1 cellular context compared by ENCODE assay signal in the genomic region with DNA sequence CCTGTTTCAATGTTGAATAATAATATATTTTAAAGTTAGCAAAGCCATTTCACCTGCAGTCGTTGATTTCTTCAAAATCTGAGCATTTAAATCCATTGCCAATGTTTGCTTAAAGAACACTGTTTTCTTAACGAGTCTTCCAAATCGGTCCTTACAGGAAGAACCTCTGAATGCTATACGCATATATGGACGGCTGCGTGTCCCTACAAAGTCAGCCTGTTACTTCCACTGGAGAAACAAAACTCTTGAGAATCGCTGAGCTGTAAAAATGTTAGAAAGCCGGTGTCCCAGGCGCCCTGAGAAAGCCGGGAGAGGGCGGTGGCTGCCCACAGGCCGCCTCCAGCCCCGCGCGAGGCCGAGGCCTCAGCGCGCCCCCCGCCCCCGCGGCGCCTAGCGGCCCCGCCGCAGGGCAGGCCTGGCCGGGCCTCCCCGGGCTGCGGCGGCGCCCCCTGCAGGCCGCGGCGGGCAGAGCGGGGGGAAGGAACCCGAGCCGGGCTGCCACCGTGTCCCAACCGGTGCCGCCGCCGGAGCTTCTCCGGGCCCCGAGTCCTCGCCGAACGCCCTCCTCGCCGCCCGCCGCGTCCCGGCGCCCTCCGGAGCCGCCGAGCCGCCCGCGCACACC.
TF ChIP-seq lines count a peak whose summit lies in the region.

A gene with protein sequence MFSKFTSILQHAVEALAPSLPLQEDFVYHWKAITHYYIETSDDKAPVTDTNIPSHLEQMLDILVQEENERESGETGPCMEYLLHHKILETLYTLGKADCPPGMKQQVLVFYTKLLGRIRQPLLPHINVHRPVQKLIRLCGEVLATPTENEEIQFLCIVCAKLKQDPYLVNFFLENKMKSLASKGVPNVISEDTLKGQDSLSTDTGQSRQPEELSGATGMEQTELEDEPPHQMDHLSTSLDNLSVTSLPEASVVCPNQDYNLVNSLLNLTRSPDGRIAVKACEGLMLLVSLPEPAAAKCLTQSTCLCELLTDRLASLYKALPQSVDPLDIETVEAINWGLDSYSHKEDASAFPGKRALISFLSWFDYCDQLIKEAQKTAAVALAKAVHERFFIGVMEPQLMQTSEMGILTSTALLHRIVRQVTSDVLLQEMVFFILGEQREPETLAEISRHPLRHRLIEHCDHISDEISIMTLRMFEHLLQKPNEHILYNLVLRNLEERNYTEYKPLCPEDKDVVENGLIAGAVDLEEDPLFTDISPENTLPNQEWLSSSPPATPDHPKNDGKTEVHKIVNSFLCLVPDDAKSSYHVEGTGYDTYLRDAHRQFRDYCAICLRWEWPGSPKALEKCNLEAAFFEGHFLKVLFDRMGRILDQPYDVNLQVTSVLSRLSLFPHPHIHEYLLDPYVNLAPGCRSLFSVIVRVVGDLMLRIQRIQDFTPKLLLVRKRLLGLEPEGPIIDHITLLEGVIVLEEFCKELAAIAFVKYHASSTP (plus strand): TSS at position 488 of the 622 bp plus-strand sequence. CDS start 299 bp downstream, outside the sequence.

TF ChIP-seq in HepG2, 621 proteins besides CTCF, POLR2A, EP300 and RAD21 (continued from another document and continues in another):
- TF ChIP-seq ZBTB40 (IDR thresholded peaks at IDR 0.05) (no peak), ZBTB40 (CRISPR knock-in tag; IDR thresholded peaks at IDR 0.05) (no peak), ATF7-NPFF (CRISPR knock-in tag; IDR thresholded peaks at IDR 0.05; ENCODE audit: low read depth) (no peak), XBP1 (CRISPR knock-in tag; IDR thresholded peaks at IDR 0.05) (no peak), ZFY (CRISPR knock-in tag; IDR thresholded peaks at IDR 0.05) (no peak), ZBTB3 (CRISPR knock-in tag; IDR thresholded peaks at IDR 0.05; ENCODE audit: borderline replicate concordance, low read depth) (no peak), ZNF776 (CRISPR knock-in tag; IDR thresholded peaks at IDR 0.05) (peak; percentile 27; the same call in 1 of the 2 replicates), THAP8 (CRISPR knock-in tag; IDR thresholded peaks at IDR 0.05; ENCODE audit: borderline replicate concordance) (no peak), HMG20A (CRISPR knock-in tag; IDR thresholded peaks at IDR 0.05; ENCODE audit: borderline replicate concordance) (no peak), MYC (CRISPR knock-in tag; IDR thresholded peaks at IDR 0.05; ENCODE audit: borderline replicate concordance) (no peak), MZF1 (CRISPR knock-in tag; IDR thresholded peaks at IDR 0.05; ENCODE audit: borderline replicate concordance) (no peak), HNF1A (IDR thresholded peaks at IDR 0.05; ENCODE audit: low read depth) (no peak), HNF1A (CRISPR knock-in tag; IDR thresholded peaks at IDR 0.05; ENCODE audit: borderline replicate concordance) (no peak), DMAP1 (CRISPR knock-in tag; IDR thresholded peaks at IDR 0.05) (peak; percentile 17; the same call in 1 of the 2 replicates), NRL (CRISPR knock-in tag; IDR thresholded peaks at IDR 0.05; ENCODE audit: borderline replicate concordance) (no peak), ZNF570 (CRISPR knock-in tag; IDR thresholded peaks at IDR 0.05; ENCODE audit: borderline replicate concordance) (no peak), HMG20B (CRISPR knock-in tag; conservative IDR thresholded peaks at IDR 0.05) (no peak), ZBTB38 (CRISPR knock-in tag; IDR thresholded peaks at IDR 0.05) (no peak), GATAD1 (CRISPR knock-in tag; IDR thresholded peaks at IDR 0.05) (no peak), SNAPC2 (CRISPR knock-in tag; IDR thresholded peaks at IDR 0.05) (no peak), ZNF180 (CRISPR knock-in tag; IDR thresholded peaks at IDR 0.05; ENCODE audit: borderline replicate concordance, low read depth) (no peak), IRF9 (CRISPR knock-in tag; IDR thresholded peaks at IDR 0.05; ENCODE audit: borderline replicate concordance) (peak; percentile 3; the same call in 1 of the 2 replicates), SMYD3 (CRISPR knock-in tag; IDR thresholded peaks at IDR 0.05) (no peak)
- TF ChIP-seq, protein P1, sequence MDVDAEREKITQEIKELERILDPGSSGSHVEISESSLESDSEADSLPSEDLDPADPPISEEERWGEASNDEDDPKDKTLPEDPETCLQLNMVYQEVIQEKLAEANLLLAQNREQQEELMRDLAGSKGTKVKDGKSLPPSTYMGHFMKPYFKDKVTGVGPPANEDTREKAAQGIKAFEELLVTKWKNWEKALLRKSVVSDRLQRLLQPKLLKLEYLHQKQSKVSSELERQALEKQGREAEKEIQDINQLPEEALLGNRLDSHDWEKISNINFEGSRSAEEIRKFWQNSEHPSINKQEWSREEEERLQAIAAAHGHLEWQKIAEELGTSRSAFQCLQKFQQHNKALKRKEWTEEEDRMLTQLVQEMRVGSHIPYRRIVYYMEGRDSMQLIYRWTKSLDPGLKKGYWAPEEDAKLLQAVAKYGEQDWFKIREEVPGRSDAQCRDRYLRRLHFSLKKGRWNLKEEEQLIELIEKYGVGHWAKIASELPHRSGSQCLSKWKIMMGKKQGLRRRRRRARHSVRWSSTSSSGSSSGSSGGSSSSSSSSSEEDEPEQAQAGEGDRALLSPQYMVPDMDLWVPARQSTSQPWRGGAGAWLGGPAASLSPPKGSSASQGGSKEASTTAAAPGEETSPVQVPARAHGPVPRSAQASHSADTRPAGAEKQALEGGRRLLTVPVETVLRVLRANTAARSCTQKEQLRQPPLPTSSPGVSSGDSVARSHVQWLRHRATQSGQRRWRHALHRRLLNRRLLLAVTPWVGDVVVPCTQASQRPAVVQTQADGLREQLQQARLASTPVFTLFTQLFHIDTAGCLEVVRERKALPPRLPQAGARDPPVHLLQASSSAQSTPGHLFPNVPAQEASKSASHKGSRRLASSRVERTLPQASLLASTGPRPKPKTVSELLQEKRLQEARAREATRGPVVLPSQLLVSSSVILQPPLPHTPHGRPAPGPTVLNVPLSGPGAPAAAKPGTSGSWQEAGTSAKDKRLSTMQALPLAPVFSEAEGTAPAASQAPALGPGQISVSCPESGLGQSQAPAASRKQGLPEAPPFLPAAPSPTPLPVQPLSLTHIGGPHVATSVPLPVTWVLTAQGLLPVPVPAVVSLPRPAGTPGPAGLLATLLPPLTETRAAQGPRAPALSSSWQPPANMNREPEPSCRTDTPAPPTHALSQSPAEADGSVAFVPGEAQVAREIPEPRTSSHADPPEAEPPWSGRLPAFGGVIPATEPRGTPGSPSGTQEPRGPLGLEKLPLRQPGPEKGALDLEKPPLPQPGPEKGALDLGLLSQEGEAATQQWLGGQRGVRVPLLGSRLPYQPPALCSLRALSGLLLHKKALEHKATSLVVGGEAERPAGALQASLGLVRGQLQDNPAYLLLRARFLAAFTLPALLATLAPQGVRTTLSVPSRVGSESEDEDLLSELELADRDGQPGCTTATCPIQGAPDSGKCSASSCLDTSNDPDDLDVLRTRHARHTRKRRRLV (CRISPR knock-in tag; IDR thresholded peaks at IDR 0.05): no peak
- TF ChIP-seq, protein P2, sequence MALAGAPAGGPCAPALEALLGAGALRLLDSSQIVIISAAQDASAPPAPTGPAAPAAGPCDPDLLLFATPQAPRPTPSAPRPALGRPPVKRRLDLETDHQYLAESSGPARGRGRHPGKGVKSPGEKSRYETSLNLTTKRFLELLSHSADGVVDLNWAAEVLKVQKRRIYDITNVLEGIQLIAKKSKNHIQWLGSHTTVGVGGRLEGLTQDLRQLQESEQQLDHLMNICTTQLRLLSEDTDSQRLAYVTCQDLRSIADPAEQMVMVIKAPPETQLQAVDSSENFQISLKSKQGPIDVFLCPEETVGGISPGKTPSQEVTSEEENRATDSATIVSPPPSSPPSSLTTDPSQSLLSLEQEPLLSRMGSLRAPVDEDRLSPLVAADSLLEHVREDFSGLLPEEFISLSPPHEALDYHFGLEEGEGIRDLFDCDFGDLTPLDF (CRISPR knock-in tag; IDR thresholded peaks at IDR 0.05): no peak
